In genomic region chr14:37595809-37596595, GRCh38 we compare ENCODE assay signal across 8 cellular contexts. TPM values are rescaled to one million over a fixed set of nuclear protein-coding genes. Genes with fewer than 3 reads are reported as not detected.
A peak's percentile ranks its signal among the peaks of the same experiment; 100 is the strongest.
DNase-seq lines count a peak whose midpoint lies in the region; ATAC-seq and TF ChIP-seq lines count a peak whose summit lies in the region.

No MANE protein-coding gene starts in this region.

- intact Hi-C loops in right cardiac atrium (cut with DNase I) = no loop called here

- no peaks in the 10 kb centered on the region for H3K9me3 ChIP-seq in right cardiac atrium (ENCODE audit: control insufficient read depth, low read length)

- 4% methylated on average over 44 of the region's 44 CpGs for WGBS in right cardiac atrium

- no peaks in the 10 kb centered on the region for H3K27me3 ChIP-seq in right cardiac atrium (ENCODE audit: control insufficient read depth, insufficient read depth)

- peaks cover 2% of the 10 kb centered on the region for H3K4me1 ChIP-seq in right cardiac atrium (ENCODE audit: control insufficient read depth, insufficient read depth, low read length)

- H3K4me3 ChIP-seq in right cardiac atrium (ENCODE audit: low read length) = peak overlapping the region; percentile 67

- peak; percentile 85 for DNase-seq in HPDE6-E6E7 (ENCODE audit: extremely low spot score)
- DNase-seq in NCI-H82 (lab: John Stamatoyannopoulos, UW) = peak; percentile 96
- DNase-seq in activated CD8-positive, alpha-beta memory T cell treated with anti-CD3 and anti-CD28 coated beads, Interleukin-2, amount 50 U/mL, for 48 hours = peak; percentile 80
- peak in 2 of 3 donors; percentile 21 to 37 for DNase-seq in right cardiac atrium
- peak; percentile 49 to 65 for DNase-seq in stimulated activated CD4-positive, alpha-beta T cell treated with anti-CD3 and anti-CD28 coated beads, Interleukin-12 subunit alpha, Interleukin-12 subunit beta, amount 100 ng/mL, for 24 hours (ENCODE audit: low read depth in 2 of 2)
- no peak for DNase-seq in omental fat pad (ENCODE audit: low spot score)
- no peak for DNase-seq in amniotic stem cell (lab: John Stamatoyannopoulos, UW)

- ATAC-seq in GM18867 (IDR thresholded peaks at IDR 0.05; ENCODE audit: unreplicated experiment) = peak; percentile 67
- peak in 1 of 2 donors; percentile 22 for ATAC-seq in right cardiac atrium
- no peak for ATAC-seq in omental fat pad (ENCODE audit: low FRiP score)

- no peak for TF ChIP-seq CTCF in omental fat pad (IDR thresholded peaks at IDR 0.05)

- H3K27ac ChIP-seq in right cardiac atrium (ENCODE audit: low read length) = no peak overlapping the region

RNA-seq across cellular contexts. Expression of gene TTC6, which starts 0.6 kb away (rescaled TPM):
- total RNA-seq in right cardiac atrium = not detected
- polyA plus RNA-seq in right cardiac atrium = not detected
- total RNA-seq in omental fat pad = not detected

RNA-seq across cellular contexts. Expression of gene FOXA1, which starts 1.0 kb away (rescaled TPM):
- total RNA-seq in right cardiac atrium = not detected
- polyA plus RNA-seq in right cardiac atrium = not detected
- not detected for total RNA-seq in omental fat pad

Comparison
In these comparisons a context has a peak if more than half of its experiments do, and no peak if none do; other contexts are left out.
1. DNase-seq: peak in HPDE6-E6E7 (single experiment), NCI-H82 (single experiment), activated CD8-positive, alpha-beta memory T cell treated with anti-CD3 and anti-CD28 coated beads, Interleukin-2, amount 50 U/mL, for 48 hours (single experiment), right cardiac atrium (2 of 3) and stimulated activated CD4-positive, alpha-beta T cell treated with anti-CD3 and anti-CD28 coated beads, Interleukin-12 subunit alpha, Interleukin-12 subunit beta, amount 100 ng/mL, for 24 hours (2 of 2); none in omental fat pad (single experiment) and amniotic stem cell (single experiment).